Comparison of ENCODE assay signal across 1 cellular context in the genomic region with DNA sequence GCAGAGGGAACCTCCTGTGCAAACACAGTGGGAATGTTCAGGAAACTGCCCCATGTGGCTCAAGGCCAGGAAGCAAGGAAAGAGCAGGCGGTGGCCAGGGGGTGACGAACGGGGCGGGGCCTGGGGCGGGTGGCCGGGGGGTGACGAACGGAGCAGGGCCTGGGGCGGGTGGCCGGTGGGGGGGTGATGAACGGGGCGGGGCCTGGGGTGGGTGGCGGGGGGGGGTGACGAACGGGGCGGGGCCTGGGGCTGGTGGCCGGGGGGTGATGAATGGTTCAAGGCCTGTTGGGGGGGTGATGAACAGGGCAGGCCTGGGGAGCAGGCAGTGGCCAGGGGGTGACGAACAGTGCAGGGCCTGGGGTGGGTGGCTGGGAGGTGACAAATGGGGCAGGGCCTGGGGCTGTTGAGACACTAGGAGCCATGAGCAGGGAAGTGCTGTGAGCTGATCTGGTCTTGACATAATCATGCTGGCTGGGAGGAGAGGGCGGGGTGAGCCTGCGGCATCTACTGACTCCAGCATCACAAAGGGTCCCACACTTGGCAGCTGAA.
TF ChIP-seq lines count a peak whose summit lies in the region.

No MANE protein-coding gene starts in this region.

TF ChIP-seq in HEK293, 187 proteins besides CTCF, POLR2A, EP300 and RAD21 (continued from another document):
- TF ChIP-seq, protein P1, sequence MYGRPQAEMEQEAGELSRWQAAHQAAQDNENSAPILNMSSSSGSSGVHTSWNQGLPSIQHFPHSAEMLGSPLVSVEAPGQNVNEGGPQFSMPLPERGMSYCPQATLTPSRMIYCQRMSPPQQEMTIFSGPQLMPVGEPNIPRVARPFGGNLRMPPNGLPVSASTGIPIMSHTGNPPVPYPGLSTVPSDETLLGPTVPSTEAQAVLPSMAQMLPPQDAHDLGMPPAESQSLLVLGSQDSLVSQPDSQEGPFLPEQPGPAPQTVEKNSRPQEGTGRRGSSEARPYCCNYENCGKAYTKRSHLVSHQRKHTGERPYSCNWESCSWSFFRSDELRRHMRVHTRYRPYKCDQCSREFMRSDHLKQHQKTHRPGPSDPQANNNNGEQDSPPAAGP (tag by site-specific recombination; IDR thresholded peaks at IDR 0.05): peak; percentile 17; the same call in 1 of the 2 replicates
- TF ChIP-seq YY2 (tag by site-specific recombination; IDR thresholded peaks at IDR 0.05) (no peak), GLI2 (tag by site-specific recombination; IDR thresholded peaks at IDR 0.05; ENCODE audit: borderline replicate concordance, low read depth) (no peak), ZNF19 (tag by site-specific recombination; IDR thresholded peaks at IDR 0.05; ENCODE audit: low read depth) (no peak), ZNF624 (tag by site-specific recombination; IDR thresholded peaks at IDR 0.05) (no peak), OVOL3 (tag by site-specific recombination; IDR thresholded peaks at IDR 0.05) (no peak), ZNF707 (tag by site-specific recombination; IDR thresholded peaks at IDR 0.05) (no peak), ZNF239 (tag by site-specific recombination; IDR thresholded peaks at IDR 0.05) (no peak), SCRT1 (tag by site-specific recombination; IDR thresholded peaks at IDR 0.05; ENCODE audit: borderline replicate concordance) (no peak)
- TF ChIP-seq, protein P2, sequence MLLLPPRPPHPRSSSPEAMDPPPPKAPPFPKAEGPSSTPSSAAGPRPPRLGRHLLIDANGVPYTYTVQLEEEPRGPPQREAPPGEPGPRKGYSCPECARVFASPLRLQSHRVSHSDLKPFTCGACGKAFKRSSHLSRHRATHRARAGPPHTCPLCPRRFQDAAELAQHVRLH (tag by site-specific recombination; IDR thresholded peaks at IDR 0.05): no peak
- TF ChIP-seq, protein P3, sequence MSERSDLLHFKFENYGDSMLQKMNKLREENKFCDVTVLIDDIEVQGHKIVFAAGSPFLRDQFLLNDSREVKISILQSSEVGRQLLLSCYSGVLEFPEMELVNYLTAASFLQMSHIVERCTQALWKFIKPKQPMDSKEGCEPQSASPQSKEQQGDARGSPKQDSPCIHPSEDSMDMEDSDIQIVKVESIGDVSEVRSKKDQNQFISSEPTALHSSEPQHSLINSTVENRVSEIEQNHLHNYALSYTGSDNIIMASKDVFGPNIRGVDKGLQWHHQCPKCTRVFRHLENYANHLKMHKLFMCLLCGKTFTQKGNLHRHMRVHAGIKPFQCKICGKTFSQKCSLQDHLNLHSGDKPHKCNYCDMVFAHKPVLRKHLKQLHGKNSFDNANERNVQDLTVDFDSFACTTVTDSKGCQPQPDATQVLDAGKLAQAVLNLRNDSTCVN (tag by site-specific recombination; optimal IDR thresholded peaks at IDR 0.05): no peak
